8 cellular contexts compared by ENCODE assay signal in genomic region chr17:8221663-8222379, GRCh38. TPM values are rescaled to one million over a fixed set of nuclear protein-coding genes. Genes with fewer than 3 reads are reported as not detected.
A peak's percentile ranks its signal among the peaks of the same experiment; 100 is the strongest.
DNase-seq lines count a peak whose midpoint lies in the region; ATAC-seq and TF ChIP-seq lines count a peak whose summit lies in the region.

No MANE protein-coding gene starts in this region.

- H3K9me3 Mint-ChIP-seq in natural killer cell treated with Interleukin-12 subunit alpha and Interleukin-12 subunit beta and Interleukin-15 and Interleukin-18, amount 100 ng/mL, for 72 hours = no peaks in the 10 kb centered on the region

- POLR2A ChIA-PET in IMR-90 (lab: Charles Lee; ENCODE audit: unreplicated experiment) = interaction anchor here (0.8 to 1.2 kb wide), 3 partner anchors 12 to 49 kb away, joined by 3 to 4 read pairs (median 3); partner anchors contain the start of gene AURKB

- H3K18ac ChIP-seq in IMR-90 (ENCODE audit: low read depth, low read length) = peak overlapping the region; percentile 12

- H2AK9ac ChIP-seq in IMR-90 (replicated peaks; ENCODE audit: low read depth, low read length, poor library complexity) = peak overlapping the region; percentile 86

- H3K79me2 ChIP-seq in fibroblast of lung (ENCODE audit: control insufficient read depth, insufficient read depth, low read length) = no peaks in the 10 kb centered on the region

- WGBS in IMR-90 (ENCODE audit: extremely low coverage in 2 of 2, insufficient read length in 1 of 2), 2 experiments = 5% methylated on average over 23 of the region's 40 CpGs; no CpG with 5 or more reads in 1 of the 2 experiments

- no peak for TF ChIP-seq RAD21 in IMR-90 (IDR thresholded peaks at IDR 0.05; ENCODE audit: low read length)

- dilution Hi-C loops in IMR-90 (cut with HindIII; ENCODE audit: low sequenced_read_pairs, unreplicated experiment) = no loop called here

- peaks cover 12% of the 10 kb centered on the region for H3K9me1 ChIP-seq in IMR-90 (ENCODE audit: insufficient read depth, low read length)

- peak overlapping the region; percentile 95 for H3K23ac ChIP-seq in IMR-90 (ENCODE audit: low read depth, low read length)

- H2BK20ac ChIP-seq in IMR-90 (ENCODE audit: low read depth, low read length) = no peak overlapping the region

- peak overlapping the region; percentile 88 for H3K4me2 ChIP-seq in IMR-90 (ENCODE audit: low read depth, low read length)
- peak overlapping the region; percentile 97 for H3K4me2 ChIP-seq in fibroblast of lung (ENCODE audit: extremely low read depth, insufficient read depth, low read length)

- no TSS peak for BruUV-seq in IMR-90 (replicated peaks; lab: Mats Ljungman, UMichigan)

- H3K36me3 Mint-ChIP-seq in natural killer cell treated with Interleukin-12 subunit alpha and Interleukin-12 subunit beta and Interleukin-15 and Interleukin-18, amount 100 ng/mL, for 72 hours = peaks cover under 1% of the 10 kb centered on the region

- H3K36me3 ChIP-seq in IMR-90 (ENCODE audit: control insufficient read depth, insufficient read depth, low read length) = no peaks in the 10 kb centered on the region
- no peaks in the 10 kb centered on the region for H3K36me3 ChIP-seq in fibroblast of lung (ENCODE audit: control insufficient read depth, insufficient read depth, low read length)

- peak overlapping the region; percentile 65 for H3K9ac ChIP-seq in IMR-90 (ENCODE audit: low read depth, low read length)
- H3K9ac ChIP-seq in fibroblast of lung (ENCODE audit: insufficient read depth, low read length) = peak overlapping the region; percentile 68

- CTCF ChIA-PET in IMR-90 (lab: Yijun Ruan, JAX) = interaction anchor here (0.6 to 1.4 kb wide), 4 partner anchors 25 to 97 kb away, joined by 3 to 4 read pairs (median 3); no protein-coding TSS in a partner anchor

- peak; percentile 89 for DNase-seq in DMS 273 (lab: John Stamatoyannopoulos, UW; ENCODE audit: unreplicated experiment)
- peak; percentile 89 for DNase-seq in IMR-90
- DNase-seq in RPMI7951 (ENCODE audit: low read depth) = peak; percentile 86
- DNase-seq in activated T-helper 1 cell treated with anti-CD3 and anti-CD28 coated beads, Interleukin-2, amount 50 U/mL, for 16 hours (ENCODE audit: low read depth in 1 of 2, low spot score in 1 of 2) = peak; percentile 80 to 81
- peak; percentile 86 to 93 for DNase-seq in fibroblast of lung (ENCODE audit: low read depth in 2 of 2)
- DNase-seq in natural killer cell treated with Interleukin-12 subunit alpha and Interleukin-12 subunit beta and Interleukin-15 and Interleukin-18, amount 100 ng/mL, for 72 hours (ENCODE audit: low spot score) = peak; percentile 85
- DNase-seq in stimulated activated naive CD4-positive, alpha-beta T cell (lab: John Stamatoyannopoulos, UW) = peak; percentile 83 to 98 (median 90)

- peak overlapping the region; percentile 68 for H3K56ac ChIP-seq in IMR-90 (ENCODE audit: extremely low read depth, insufficient read depth, low read length)

- peaks cover 6% of the 10 kb centered on the region for H3K4me1 ChIP-seq in IMR-90 (ENCODE audit: control insufficient read depth, insufficient read depth, low read length)
- H3K4me1 ChIP-seq in fibroblast of lung (ENCODE audit: control insufficient read depth, extremely low read depth, insufficient read depth, low read length) = peaks cover 3% of the 10 kb centered on the region

- peak overlapping the region; percentile 94 for H2AFZ ChIP-seq in IMR-90 (replicated peaks; ENCODE audit: low read length, poor library complexity)
- H2AFZ ChIP-seq in fibroblast of lung (ENCODE audit: low read length) = peak overlapping the region; percentile 83

- intact Hi-C loops in IMR-90 (cut with micrococcal nuclease) = loop anchor here (1.0 to 5.0 kb wide), 6 partner anchors 26 to 160 kb away; partner anchors contain the start of gene CTC1

- peak overlapping the region; percentile 18; the same call in 1 of the 2 replicates for H2BK120ac ChIP-seq in IMR-90 (ENCODE audit: low read depth, low read length)

- no peak overlapping the region for H2BK15ac ChIP-seq in IMR-90 (ENCODE audit: low read depth, low read length)

- no peak for TF ChIP-seq POLR2A in IMR-90 (IDR thresholded peaks at IDR 0.05; ENCODE audit: low read depth, low read length)

- peak overlapping the region; percentile 32 to 60; a peak in 3 of 4 replicates for H4K8ac ChIP-seq in IMR-90 (ENCODE audit: low read depth in 2 of 2, low read length in 2 of 2)

- H3K4me1 Mint-ChIP-seq in natural killer cell treated with Interleukin-12 subunit alpha and Interleukin-12 subunit beta and Interleukin-15 and Interleukin-18, amount 100 ng/mL, for 72 hours (ENCODE audit: low read depth in 2 of 2) = peaks cover 47 to 54% of the 10 kb centered on the region in 2 donors

- in situ Hi-C loops in IMR-90 (cut with MboI; ENCODE audit: low sequenced_read_pairs) = loop anchor here (5.0 kb wide), 1 partner anchor 100 kb away; the partner anchor contains the start of gene HES7

- H3K4ac ChIP-seq in IMR-90 (ENCODE audit: low read depth, low read length) = peak overlapping the region; percentile 72

- H3K27me3 Mint-ChIP-seq in natural killer cell treated with Interleukin-12 subunit alpha and Interleukin-12 subunit beta and Interleukin-15 and Interleukin-18, amount 100 ng/mL, for 72 hours = no peaks in the 10 kb centered on the region

- peak overlapping the region; percentile 97 for H3K27ac Mint-ChIP-seq in natural killer cell treated with Interleukin-12 subunit alpha and Interleukin-12 subunit beta and Interleukin-15 and Interleukin-18, amount 100 ng/mL, for 72 hours

- H3K9me3 ChIP-seq in IMR-90 (ENCODE audit: control insufficient read depth, insufficient read depth, low read length) (no peaks in the 10 kb centered on the region), fibroblast of lung (ENCODE audit: control insufficient read depth, insufficient read depth, low read depth, low read length) (no peaks in the 10 kb centered on the region)

- peak overlapping the region; percentile 49 for H4K5ac ChIP-seq in IMR-90 (ENCODE audit: low read depth, low read length)

- H3K79me1 ChIP-seq in IMR-90 (ENCODE audit: low read depth in 1 of 2, low read length in 2 of 2) = peaks cover 0 to 3% of the 10 kb centered on the region in 2 experiments; a peak in 1 of 4 replicates

- H3K27ac ChIP-seq in IMR-90 (ENCODE audit: insufficient read depth, low read length) (peak overlapping the region; percentile 85), fibroblast of lung (ENCODE audit: insufficient read depth, low read length) (peak overlapping the region; percentile 91)

- peak overlapping the region; percentile 76 for H2BK5ac ChIP-seq in IMR-90 (ENCODE audit: low read depth, low read length, poor library complexity, severe bottlenecking)

- H3K27me3 ChIP-seq in IMR-90 (ENCODE audit: control insufficient read depth, insufficient read depth, low read length) (no peaks in the 10 kb centered on the region), fibroblast of lung (ENCODE audit: control insufficient read depth, insufficient read depth, low read length) (no peaks in the 10 kb centered on the region)

- H3K14ac ChIP-seq in IMR-90 (replicated peaks; ENCODE audit: low read depth, low read length) = peak overlapping the region; percentile 28

- H2AK5ac ChIP-seq in IMR-90 (ENCODE audit: low read depth, low read length) = peak overlapping the region; percentile 55

- H3K4me3 ChIP-seq in IMR-90 (ENCODE audit: insufficient read depth, low read depth, low read length) (peak overlapping the region; percentile 62), fibroblast of lung (replicated peaks in 1 of 4; ENCODE audit: control extremely low read depth in 1 of 4, insufficient read depth in 1 of 4, low read depth in 3 of 4, low read length in 4 of 4) (peak overlapping the region; percentile 72 to 92 (median 83))

- peak overlapping the region; percentile 52; the same call in 1 of the 2 replicates for H4K91ac ChIP-seq in IMR-90 (ENCODE audit: insufficient read depth, low read depth, low read length)

- ATAC-seq in GM21526 (IDR thresholded peaks at IDR 0.05; ENCODE audit: low FRiP score, unreplicated experiment) (peak; percentile 32), IMR-90 (ENCODE audit: low read depth) (peak; percentile 28)
- peak; percentile 69 to 79 for ATAC-seq in natural killer cell treated with Interleukin-12 subunit alpha and Interleukin-12 subunit beta and Interleukin-15 and Interleukin-18, amount 100 ng/mL, for 72 hours

- H4K20me1 ChIP-seq in IMR-90 (ENCODE audit: insufficient read depth, low read length) (peaks cover 19% of the 10 kb centered on the region), fibroblast of lung (ENCODE audit: control insufficient read depth, extremely low read depth, insufficient read depth, low read length) (no peaks in the 10 kb centered on the region)

- no peak for TF ChIP-seq CTCF in IMR-90 (conservative IDR thresholded peaks at IDR 0.05; ENCODE audit: low read depth, low read length)
- TF ChIP-seq CTCF in fibroblast of lung (conservative IDR thresholded peaks at IDR 0.05 in 1 of 2, IDR thresholded peaks at IDR 0.05 in 1 of 2; ENCODE audit: low read depth in 1 of 2, low read length in 2 of 2) = no peak

- peak overlapping the region; percentile 97 for H3K4me3 Mint-ChIP-seq in natural killer cell treated with Interleukin-12 subunit alpha and Interleukin-12 subunit beta and Interleukin-15 and Interleukin-18, amount 100 ng/mL, for 72 hours

RNA-seq across cellular contexts. Expression of gene AURKB, which starts 11.4 kb away (rescaled TPM):
- total RNA-seq in IMR-90 (2012; rRNA removed) (38.9 and 45.9 TPM in 2 replicates), fibroblast of lung (0.26 and 8.4 TPM in 2 replicates)
- polyA plus RNA-seq in IMR-90 (2012; rRNA removed) (55.0 and 62.0 TPM in 2 replicates), fibroblast of lung (7.5 and 37.8 TPM in 2 replicates)
- 22.6 and 51.7 TPM in 2 replicates for polyA plus RNA-seq in IMR-90 (2012; cell fraction: cytosol; rRNA removed)
- 150 and 182 TPM in 2 replicates for polyA plus RNA-seq in IMR-90 (2012; cell fraction: nucleus; rRNA removed; ENCODE audit: low replicate concordance)
- total RNA-seq in RPMI7951 (2014; rRNA removed; shearing (Covaris generic)) = 94.7 and 97.8 TPM in 2 replicates
- polyA plus RNA-seq in fibroblast of lung (2012) = 7.8 and 49.3 TPM in 2 replicates
- 22.6 and 25.3 TPM in 2 replicates for polyA minus RNA-seq in fibroblast of lung (ENCODE audit: low replicate concordance)
- total RNA-seq in natural killer cell treated with Interleukin-12 subunit alpha and Interleukin-12 subunit beta and Interleukin-15 and Interleukin-18, amount 100 ng/mL, for 72 hours = 100 to 1,000 TPM in 1 of 2 donors, 10 to 100 TPM in 1; 90.2 to 199 TPM

RNA-seq across cellular contexts. Expression of gene CTC1, which starts 26.0 kb away (rescaled TPM):
- total RNA-seq in IMR-90 (2012; rRNA removed) (1.1 and 1.8 TPM in 2 replicates), fibroblast of lung (4.6 and 5.0 TPM in 2 replicates)
- polyA plus RNA-seq in IMR-90 (2012; rRNA removed) (6.1 and 9.0 TPM in 2 replicates), fibroblast of lung (4.7 and 6.9 TPM in 2 replicates)
- 1.7 and 4.9 TPM in 2 replicates for polyA plus RNA-seq in IMR-90 (2012; cell fraction: cytosol; rRNA removed)
- polyA plus RNA-seq in IMR-90 (2012; cell fraction: nucleus; rRNA removed; ENCODE audit: low replicate concordance) = 28.6 and 51.3 TPM in 2 replicates
- 3.4 and 3.7 TPM in 2 replicates for total RNA-seq in RPMI7951 (2014; rRNA removed; shearing (Covaris generic))
- polyA plus RNA-seq in fibroblast of lung (2012) = 5.5 and 5.9 TPM in 2 replicates
- polyA minus RNA-seq in fibroblast of lung (ENCODE audit: low replicate concordance) = 17.6 and 41.4 TPM in 2 replicates
- total RNA-seq in natural killer cell treated with Interleukin-12 subunit alpha and Interleukin-12 subunit beta and Interleukin-15 and Interleukin-18, amount 100 ng/mL, for 72 hours = 100 to 1,000 TPM in 1 of 2 donors, 10 to 100 TPM in 1; 79.6 to 110 TPM

RNA-seq across cellular contexts. Expression of gene PFAS, which starts 27.3 kb away (rescaled TPM):
- 22.2 and 26.2 TPM in 2 replicates for total RNA-seq in IMR-90 (2012; rRNA removed)
- polyA plus RNA-seq in IMR-90 (2012; rRNA removed) = 20.5 and 20.7 TPM in 2 replicates
- polyA plus RNA-seq in IMR-90 (2012; cell fraction: cytosol; rRNA removed) = 10.2 and 12.6 TPM in 2 replicates
- polyA plus RNA-seq in IMR-90 (2012; cell fraction: nucleus; rRNA removed; ENCODE audit: low replicate concordance) = 74.8 and 108 TPM in 2 replicates
- 10.5 and 16.8 TPM in 2 replicates for total RNA-seq in RPMI7951 (2014; rRNA removed; shearing (Covaris generic))
- total RNA-seq in fibroblast of lung = 9.4 and 11.3 TPM in 2 replicates
- 9.8 and 20.8 TPM in 2 replicates for polyA plus RNA-seq in fibroblast of lung
- 11.6 and 25.2 TPM in 2 replicates for polyA plus RNA-seq in fibroblast of lung (2012)
- polyA minus RNA-seq in fibroblast of lung (ENCODE audit: low replicate concordance) = 58.3 and 243 TPM in 2 replicates
- total RNA-seq in natural killer cell treated with Interleukin-12 subunit alpha and Interleukin-12 subunit beta and Interleukin-15 and Interleukin-18, amount 100 ng/mL, for 72 hours = 100 to 1,000 TPM in 1 of 2 donors, 10 to 100 TPM in 1; 77.1 to 257 TPM

RNA-seq across cellular contexts. Expression of gene BORCS6, which starts 31.8 kb away (rescaled TPM):
- total RNA-seq in IMR-90 (2012; rRNA removed) (2.7 and 3.1 TPM in 2 replicates), fibroblast of lung (6.9 and 11.4 TPM in 2 replicates)
- polyA plus RNA-seq in IMR-90 (2012; rRNA removed) (3.3 and 4.3 TPM in 2 replicates), fibroblast of lung (2.8 and 2.9 TPM in 2 replicates)
- polyA plus RNA-seq in IMR-90 (2012; cell fraction: cytosol; rRNA removed) = 3.9 and 4.6 TPM in 2 replicates
- 1.6 and 3.0 TPM in 2 replicates for polyA plus RNA-seq in IMR-90 (2012; cell fraction: nucleus; rRNA removed; ENCODE audit: low replicate concordance)
- 3.0 and 5.9 TPM in 2 replicates for total RNA-seq in RPMI7951 (2014; rRNA removed; shearing (Covaris generic))
- 4.5 and 5.6 TPM in 2 replicates for polyA plus RNA-seq in fibroblast of lung (2012)
- polyA minus RNA-seq in fibroblast of lung (ENCODE audit: low replicate concordance) = 3.2 and 4.0 TPM in 2 replicates
- total RNA-seq in natural killer cell treated with Interleukin-12 subunit alpha and Interleukin-12 subunit beta and Interleukin-15 and Interleukin-18, amount 100 ng/mL, for 72 hours = 10 to 100 TPM; 10.4 to 11.6 TPM

RNA-seq across cellular contexts. Expression of gene TMEM107, which starts 45.6 kb away (rescaled TPM):
- total RNA-seq in IMR-90 (2012; rRNA removed) (14.3 and 60.3 TPM in 2 replicates), fibroblast of lung (15.4 and 36.0 TPM in 2 replicates)
- polyA plus RNA-seq in IMR-90 (2012; rRNA removed) (12.9 and 13.4 TPM in 2 replicates), fibroblast of lung (9.8 and 13.0 TPM in 2 replicates)
- 5.7 and 11.7 TPM in 2 replicates for polyA plus RNA-seq in IMR-90 (2012; cell fraction: cytosol; rRNA removed)
- 8.7 and 10.5 TPM in 2 replicates for polyA plus RNA-seq in IMR-90 (2012; cell fraction: nucleus; rRNA removed; ENCODE audit: low replicate concordance)
- 53.3 and 64.7 TPM in 2 replicates for total RNA-seq in RPMI7951 (2014; rRNA removed; shearing (Covaris generic))
- 9.9 and 11.9 TPM in 2 replicates for polyA plus RNA-seq in fibroblast of lung (2012)
- polyA minus RNA-seq in fibroblast of lung (ENCODE audit: low replicate concordance) = 27.9 and 61.8 TPM in 2 replicates
- 10 to 100 TPM; 31.5 to 43.5 TPM for total RNA-seq in natural killer cell treated with Interleukin-12 subunit alpha and Interleukin-12 subunit beta and Interleukin-15 and Interleukin-18, amount 100 ng/mL, for 72 hours

Comparison
In these comparisons a context has a peak if more than half of its experiments do, and no peak if none do; other contexts are left out.
1. Peak in every context shown above with its lines: DNase-seq, ATAC-seq, H3K4me3 ChIP-seq and H3K27ac ChIP-seq.
2. RNA of gene CTC1, which starts 26.0 kb away (total RNA-seq): 79.6 to 110 TPM in natural killer cell treated with Interleukin-12 subunit alpha and Interleukin-12 subunit beta and Interleukin-15 and Interleukin-18, amount 100 ng/mL, for 72 hours; 4.6 to 5.0 TPM in fibroblast of lung, 3.4 to 3.7 TPM in RPMI7951 and 1.1 to 1.8 TPM in IMR-90; every median in the first group is over 10 times any median in the second.